ENCODE assay signal across 15 cellular contexts in genomic region chr19:5632241-5632612, GRCh38. TPM values are rescaled to one million over a fixed set of nuclear protein-coding genes. Genes with fewer than 3 reads are reported as not detected.
DNase-seq lines count a peak whose midpoint lies in the region; ATAC-seq and TF ChIP-seq lines count a peak whose summit lies in the region.
"Had no signal": no experiment of that assay in that cellular context is flagged by ENCODE, and none has a peak within 500 bp of the region (broad histone marks: within the 10 kb centered on the region; RNA-seq: fewer than 3 reads in every experiment).

No MANE protein-coding gene starts in this region.

- peaks cover 5 to 66% (median 5%) of the 10 kb centered on the region in 3 donors for H3K36me3 Mint-ChIP-seq in CD8-positive, alpha-beta memory T cell
- H3K36me3 Mint-ChIP-seq in endodermal cell (ENCODE audit: low read depth) = peaks cover 63% of the 10 kb centered on the region

- H3K4me1 ChIP-seq in CD8-positive, alpha-beta memory T cell (ENCODE audit: insufficient read depth, low read length) = peaks cover 56% of the 10 kb centered on the region
- H3K4me1 ChIP-seq in endodermal cell (ENCODE audit: control insufficient read depth, insufficient read depth, low read length) = no peaks in the 10 kb centered on the region

- H3K4me3 Mint-ChIP-seq in CD8-positive, alpha-beta memory T cell = peak overlapping the region in 4 of 7 donors; percentile 0 to 54 (median 20)
- H3K4me3 Mint-ChIP-seq in endodermal cell = no peak overlapping the region

- H3K27me3 Mint-ChIP-seq in CD8-positive, alpha-beta memory T cell = no peaks in the 10 kb centered on the region
- H3K27me3 Mint-ChIP-seq in endodermal cell (ENCODE audit: insufficient read depth) = no peaks in the 10 kb centered on the region

- no peak overlapping the region for H3K27ac ChIP-seq in CD8-positive, alpha-beta memory T cell (ENCODE audit: low read depth, low read length)
- no peak overlapping the region for H3K27ac ChIP-seq in endodermal cell (ENCODE audit: low read depth, low read length)
- H3K27ac ChIP-seq: RWPE1 had no signal

- H3K27me3 ChIP-seq in CD8-positive, alpha-beta memory T cell (ENCODE audit: insufficient read depth, low read length, poor library complexity, severe bottlenecking) = no peaks in the 10 kb centered on the region
- no peaks in the 10 kb centered on the region for H3K27me3 ChIP-seq in endodermal cell (ENCODE audit: control insufficient read depth, insufficient read depth, low read length, poor library complexity, severe bottlenecking)

- TF ChIP-seq CTCF in LNCaP clone FGC (IDR thresholded peaks at IDR 0.05; ENCODE audit: control insufficient read depth, extremely low read depth, insufficient read depth) (no peak), endodermal cell (conservative IDR thresholded peaks at IDR 0.05) (no peak)

- peaks cover 17% of the 10 kb centered on the region for H3K36me3 ChIP-seq in CD8-positive, alpha-beta memory T cell (ENCODE audit: insufficient read depth, low read length)
- peaks cover 64% of the 10 kb centered on the region for H3K36me3 ChIP-seq in endodermal cell (ENCODE audit: control insufficient read depth, insufficient read depth, low read length)

- CTCF ChIA-PET in CD8-positive, alpha-beta memory T cell (lab: Charles Lee) = no interaction called here

- H3K9me3 ChIP-seq in CD8-positive, alpha-beta memory T cell (ENCODE audit: low read length) = no peaks in the 10 kb centered on the region
- no peaks in the 10 kb centered on the region for H3K9me3 ChIP-seq in endodermal cell (ENCODE audit: control insufficient read depth, low read length)

- peaks cover 62 to 89% (median 87%) of the 10 kb centered on the region in 3 donors for H3K4me1 Mint-ChIP-seq in CD8-positive, alpha-beta memory T cell
- peaks cover 4% of the 10 kb centered on the region for H3K4me1 Mint-ChIP-seq in endodermal cell

- WGBS in endodermal cell (ENCODE audit: insufficient coverage in 1 of 2, insufficient read length in 1 of 2), 2 experiments = 93 to 95% methylated on average over 3 to 4 of the region's 4 CpGs

- peak overlapping the region in 5 of 8 donors; percentile 2 to 49 (median 17) for H3K27ac Mint-ChIP-seq in CD8-positive, alpha-beta memory T cell
- H3K27ac Mint-ChIP-seq in endodermal cell = no peak overlapping the region

- ATAC-seq in left colon (peak; percentile 44), sciatic nerve (peak; percentile 16), GM21529 (IDR thresholded peaks at IDR 0.05; ENCODE audit: unreplicated experiment) (no peak), HG03039 (IDR thresholded peaks at IDR 0.05; ENCODE audit: unreplicated experiment) (no peak)

- no peak for DNase-seq in CD8-positive, alpha-beta memory T cell
- DNase-seq in LNCaP clone FGC (ENCODE audit: low read depth) = no peak
- DNase-seq in left colon = no peak
- DNase-seq in sciatic nerve (ENCODE audit: low spot score) = no peak
- DNase-seq in endodermal cell = no peak
- DNase-seq: activated CD4-positive, alpha-beta T cell treated with anti-CD3 and anti-CD28 coated beads, Interleukin-2, amount 50 U/mL, for 4 hours; aorta; foreskin melanocyte; NCI-H1694; NCI-H345; posterior cingulate gyrus; stimulated activated naive CD4-positive, alpha-beta T cell had no signal

- H3K9me3 Mint-ChIP-seq in CD8-positive, alpha-beta memory T cell = no peaks in the 10 kb centered on the region
- H3K9me3 Mint-ChIP-seq in endodermal cell = no peaks in the 10 kb centered on the region

- POLR2A ChIA-PET in CD8-positive, alpha-beta memory T cell (lab: Charles Lee) = no interaction called here

- no peak overlapping the region for H3K9ac ChIP-seq in endodermal cell (ENCODE audit: extremely low read depth, low read length, poor library complexity, severe bottlenecking)

- H3K4me3 ChIP-seq in CD8-positive, alpha-beta memory T cell (ENCODE audit: low read length) = no peak overlapping the region
- H3K4me3 ChIP-seq in LNCaP clone FGC (ENCODE audit: low read depth, low read length) (peak overlapping the region; percentile 24), endodermal cell (ENCODE audit: low read length) (no peak overlapping the region)

- intact Hi-C loops in left colon (cut with DNase I, micrococcal nuclease) = no loop called here
- intact Hi-C loops in sciatic nerve (cut with DNase I) = no loop called here

RNA-seq across cellular contexts. Expression of gene SAFB, which starts 9.3 kb away (rescaled TPM):
- 100 to 1,000 TPM; 124 to 132 TPM for total RNA-seq in CD8-positive, alpha-beta memory T cell
- 103 TPM for polyA plus RNA-seq in CD8-positive, alpha-beta memory T cell
- total RNA-seq in left colon (10 to 100 TPM; 56.1 to 82.5 TPM), sciatic nerve (115 TPM), endodermal cell (100 to 1,000 TPM; 130 to 153 TPM)
- 105 TPM for polyA plus RNA-seq in endodermal cell (2013, experiment 1 of 2)
- polyA plus RNA-seq in endodermal cell (2013, experiment 2 of 2) = 88.3 TPM

RNA-seq across cellular contexts. Expression of gene SAFB2, which starts 9.7 kb away (rescaled TPM):
- total RNA-seq in CD8-positive, alpha-beta memory T cell = 10 to 100 TPM; 87.8 to 98.2 TPM
- 56.4 TPM for polyA plus RNA-seq in CD8-positive, alpha-beta memory T cell
- 10 to 100 TPM; 67.3 to 92.3 TPM for total RNA-seq in left colon
- total RNA-seq in sciatic nerve = 121 TPM
- total RNA-seq in endodermal cell = 10 to 100 TPM; 69.2 to 74.6 TPM
- 49.7 TPM for polyA plus RNA-seq in endodermal cell (2013, experiment 1 of 2)
- polyA plus RNA-seq in endodermal cell (2013, experiment 2 of 2) = 37.0 TPM

RNA-seq across cellular contexts. Expression of gene MICOS13, which starts 48.1 kb away (rescaled TPM):
- total RNA-seq in CD8-positive, alpha-beta memory T cell = 10 to 100 TPM; 60.6 to 62.1 TPM
- 117 TPM for polyA plus RNA-seq in CD8-positive, alpha-beta memory T cell
- 10 to 100 TPM; 66.3 to 83.4 TPM for total RNA-seq in left colon
- total RNA-seq in sciatic nerve = 35.9 TPM
- 10 to 100 TPM; 26.3 to 35.0 TPM for total RNA-seq in endodermal cell
- 24.6 TPM for polyA plus RNA-seq in endodermal cell (2013, experiment 1 of 2)
- 24.6 TPM for polyA plus RNA-seq in endodermal cell (2013, experiment 2 of 2)

RNA-seq across cellular contexts. Expression of gene HSD11B1L, which starts 48.6 kb away (rescaled TPM):
- 1 to 10 TPM; 1.4 to 2.3 TPM for total RNA-seq in CD8-positive, alpha-beta memory T cell
- 4.0 TPM for polyA plus RNA-seq in CD8-positive, alpha-beta memory T cell
- total RNA-seq in left colon = 1 to 10 TPM; 3.5 to 3.8 TPM
- total RNA-seq in sciatic nerve = 3.7 TPM
- total RNA-seq in endodermal cell = 10 to 100 TPM in 1 of 2 donors, 1 to 10 TPM in 1; 7.7 to 12.7 TPM
- 31.0 TPM for polyA plus RNA-seq in endodermal cell (2013, experiment 1 of 2)
- 29.1 TPM for polyA plus RNA-seq in endodermal cell (2013, experiment 2 of 2)

RNA-seq across cellular contexts. Expression of gene RPL36, which starts 57.9 kb away (rescaled TPM):
- total RNA-seq in CD8-positive, alpha-beta memory T cell = 1,000 to 10,000 TPM; 1,478 to 1,485 TPM
- polyA plus RNA-seq in CD8-positive, alpha-beta memory T cell = 2,003 TPM
- total RNA-seq in left colon (100 to 1,000 TPM; 759 to 781 TPM), sciatic nerve (601 TPM), endodermal cell (1,000 to 10,000 TPM; 1,005 to 1,008 TPM)
- polyA plus RNA-seq in endodermal cell (2013, experiment 1 of 2) = 886 TPM
- 903 TPM for polyA plus RNA-seq in endodermal cell (2013, experiment 2 of 2)

Comparison
In these comparisons a context has a peak if more than half of its experiments do, and no peak if none do; other contexts are left out.
1. ATAC-seq: peak in left colon (single experiment) and sciatic nerve (single experiment); none in GM21529 (single experiment) and HG03039 (single experiment).